ENCODE assay signal across 8 cellular contexts in the genomic region with DNA sequence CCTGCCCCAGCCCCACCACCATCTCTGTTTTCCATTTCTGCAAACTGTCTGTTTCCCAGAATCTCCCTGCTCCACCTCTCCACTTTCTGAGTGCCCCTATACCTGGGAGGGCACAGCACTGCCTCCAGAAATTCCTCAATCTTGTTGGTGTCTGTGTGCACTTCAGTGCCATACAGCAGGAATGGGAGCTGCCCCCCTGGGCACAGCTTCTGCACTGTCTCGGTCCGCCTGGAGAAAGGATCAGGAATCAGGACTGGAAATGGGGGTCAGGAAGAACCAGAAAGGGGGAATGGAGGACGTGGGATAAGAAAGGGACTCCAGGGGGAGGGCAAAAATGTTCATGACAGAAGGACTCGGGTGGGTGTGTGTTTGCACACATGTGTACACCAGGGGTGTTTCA. TPM values are rescaled to one million over a fixed set of nuclear protein-coding genes. Genes with fewer than 3 reads are reported as not detected.
A peak's percentile ranks its signal among the peaks of the same experiment; 100 is the strongest.
DNase-seq lines count a peak whose midpoint lies in the region; ATAC-seq, FAIRE-seq and TF ChIP-seq lines count a peak whose summit lies in the region.
"Had no signal": no experiment of that assay in that cellular context is flagged by ENCODE, and none has a peak within 500 bp of the region (broad histone marks: within the 10 kb centered on the region; RNA-seq: fewer than 3 reads in every experiment).

No MANE protein-coding gene starts in this region.

- H3K4me1 ChIP-seq in HepG2 (ENCODE audit: insufficient read depth, low read length) (peaks cover 77% of the 10 kb centered on the region), right lobe of liver (peaks cover 0 to 36% (median 5%) of the 10 kb centered on the region in 4 donors), vagina (peaks cover 53% of the 10 kb centered on the region), pancreas (peaks cover 21 to 26% (median 21%) of the 10 kb centered on the region in 3 donors)

- CTCF ChIA-PET in HepG2 (lab: Yijun Ruan, JAX; ENCODE audit: low intra/inter-chr PET ratio, low total read pairs): interaction anchor here (1.3 kb wide), 1 partner anchor 36 kb away, joined by 3 read pairs; no protein-coding TSS in a partner anchor

- POLR2A ChIA-PET in HepG2 (lab: Yijun Ruan, JAX): interaction anchor here (1.8 to 11.3 kb wide), 5 partner anchors 13 to 62 kb away, joined by 4 to 279 read pairs (median 66); a partner anchor contains a TSS

- peak overlapping the region; percentile 98 for H3K9ac ChIP-seq in HepG2 (ENCODE audit: insufficient read depth, low read depth, low read length)

- FAIRE-seq in HepG2 (lab: Jason Lieb, UNC) (no peak), pancreas (lab: Jason Lieb, UNC) (no peak)
- FAIRE-seq: colon had no signal

- H3K79me2 ChIP-seq in HepG2 (ENCODE audit: insufficient read depth, low read length): peaks cover 41% of the 10 kb centered on the region

- H3K27ac ChIP-seq in HepG2 (ENCODE audit: extremely low read length, insufficient read depth, low read length) (peak overlapping the region; percentile 99), right lobe of liver (peak overlapping the region in 1 of 3 donors; percentile 97), vagina (peak overlapping the region; percentile 96), pancreas (no peak overlapping the region), substantia nigra (ENCODE audit: low read depth, low read length, poor library complexity, severe bottlenecking) (no peak overlapping the region)

- TF ChIP-seq CTCF in HepG2 (CRISPR knock-in tag; IDR thresholded peaks at IDR 0.05) (no peak), right lobe of liver (IDR thresholded peaks at IDR 0.05) (no peak), foreskin fibroblast (IDR thresholded peaks at IDR 0.05; ENCODE audit: low read depth, low read length) (no peak), vagina (IDR thresholded peaks at IDR 0.05) (no peak), pancreas (IDR thresholded peaks at IDR 0.05) (no peak)

- intact Hi-C loops in HepG2 (cut with micrococcal nuclease; ENCODE audit: unreplicated experiment) (no loop called here), right lobe of liver (cut with DNase I) (no loop called here), vagina (cut with DNase I) (loop anchor here (10.0 kb wide), 2 partner anchors 49 to 61 kb away; a partner anchor contains a TSS), pancreas (cut with DNase I) (no loop called here)

- ATAC-seq in HepG2 (no peak), right lobe of liver (no peak), pancreas (no peak)

- no peak overlapping the region for H2AFZ ChIP-seq in HepG2 (ENCODE audit: low read length)

- TF ChIP-seq EP300 in HepG2 (IDR thresholded peaks at IDR 0.05; ENCODE audit: low read depth in 2 of 2, low read length in 2 of 2): no peak
- TF ChIP-seq EP300 in HepG2 (CRISPR knock-in tag; IDR thresholded peaks at IDR 0.05; ENCODE audit: borderline replicate concordance): no peak

- no TSS peak for BruUV-seq in HepG2 (replicated peaks; lab: Mats Ljungman, UMichigan)

- peak overlapping the region; percentile 14 to 92 (median 71); a peak in 5 of 6 replicates for H3K4me3 ChIP-seq in HepG2 (replicated peaks in 1 of 3; ENCODE audit: insufficient read depth in 1 of 3, low read depth in 2 of 3, low read length in 3 of 3)
- no peak overlapping the region for H3K4me3 ChIP-seq in right lobe of liver
- H3K4me3 ChIP-seq in foreskin fibroblast (ENCODE audit: low read depth in 1 of 2, low read length in 2 of 2): peak overlapping the region; percentile 87 to 92
- H3K4me3 ChIP-seq in vagina: no peak overlapping the region
- no peak overlapping the region for H3K4me3 ChIP-seq in pancreas

- peaks cover 33% of the 10 kb centered on the region; the same call in 1 of the 2 replicates for H4K20me1 ChIP-seq in HepG2 (ENCODE audit: insufficient read depth, low read length)

- in situ Hi-C loops in HepG2 (cut with HindIII; ENCODE audit: extremely low pct_ligation_motif_present, low pct_unique_long_range_greater_than_20kb): loop anchor here (5.0 kb wide), 1 partner anchor 34 kb away; no protein-coding TSS in a partner anchor

- TF ChIP-seq POLR2A in HepG2 (IDR thresholded peaks at IDR 0.05; ENCODE audit: insufficient read depth in 1 of 2, low read depth in 2 of 2, low read length in 2 of 2) (no peak), right lobe of liver (IDR thresholded peaks at IDR 0.05) (no peak), vagina (IDR thresholded peaks at IDR 0.05) (no peak)

- peak overlapping the region; percentile 98 for H3K4me2 ChIP-seq in HepG2 (ENCODE audit: low read depth, low read length)

- no peaks in the 10 kb centered on the region for H3K9me3 ChIP-seq in HepG2 (ENCODE audit: low read length)
- no peaks in the 10 kb centered on the region for H3K9me3 ChIP-seq in right lobe of liver
- no peaks in the 10 kb centered on the region for H3K9me3 ChIP-seq in vagina
- no peaks in the 10 kb centered on the region for H3K9me3 ChIP-seq in pancreas

- H3K36me3 ChIP-seq in HepG2 (replicated peaks in 1 of 2; ENCODE audit: control insufficient read depth in 1 of 2, insufficient read depth in 2 of 2, low read length in 2 of 2) (peaks cover 19 to 42% of the 10 kb centered on the region in 2 experiments), right lobe of liver (peaks cover 8 to 34% (median 15%) of the 10 kb centered on the region in 4 donors), vagina (peaks cover 3 to 33% of the 10 kb centered on the region in 2 donors), pancreas (peaks cover 0 to 21% (median 17%) of the 10 kb centered on the region in 3 donors)

- no peak for TF ChIP-seq RAD21 in HepG2 (CRISPR knock-in tag; IDR thresholded peaks at IDR 0.05)

- DNase-seq in HepG2 (ENCODE audit: low spot score) (no peak), right lobe of liver (no peak), foreskin fibroblast (no peak), vagina (ENCODE audit: extremely low spot score in 2 of 2) (no peak), pancreas (no peak), substantia nigra (lab: John Stamatoyannopoulos, UW) (no peak)

- 92% methylated on average over 4 of the region's 4 CpGs for WGBS in HepG2 (ENCODE audit: low lambda C conversion rate)
- WGBS in right lobe of liver (ENCODE audit: insufficient coverage, low coverage, low lambda C conversion rate, missing lambda C conversion rate): 93% methylated on average over 3 of the region's 4 CpGs
- 85% methylated on average over 4 of the region's 4 CpGs for WGBS in pancreas, 2 donors

- H3K27me3 ChIP-seq in HepG2 (ENCODE audit: control insufficient read depth in 1 of 2, insufficient read depth in 2 of 2, low read length in 2 of 2): no peaks in the 10 kb centered on the region; a peak in 1 of 5 replicates
- no peaks in the 10 kb centered on the region for H3K27me3 ChIP-seq in right lobe of liver
- no peaks in the 10 kb centered on the region for H3K27me3 ChIP-seq in vagina
- no peaks in the 10 kb centered on the region for H3K27me3 ChIP-seq in pancreas

RNA-seq across cellular contexts. Expression of a gene that starts 2.6 kb away (rescaled TPM):
- 445 and 602 TPM in 2 replicates for total RNA-seq in HepG2 (2016; rRNA removed; fragmentation: Illumina TruSeq; extraction: Trizol)
- total RNA-seq in HepG2 (2016; cell fraction: cytosol; rRNA removed; fragmentation: Illumina TruSeq; extraction: Trizol; ENCODE audit: low read depth): 267 and 295 TPM in 2 replicates
- 442 and 617 TPM in 2 replicates for total RNA-seq in HepG2 (2016; cell fraction: insoluble cytoplasmic fraction; rRNA removed; fragmentation: Illumina TruSeq; extraction: Trizol)
- total RNA-seq in HepG2 (2016; cell fraction: membrane; rRNA removed; fragmentation: Illumina TruSeq; extraction: Trizol): 333 and 368 TPM in 2 replicates
- 383 and 410 TPM in 2 replicates for total RNA-seq in HepG2 (2016; cell fraction: nucleus; rRNA removed; fragmentation: Illumina TruSeq; extraction: Trizol)
- 891 and 997 TPM in 2 replicates for polyA plus RNA-seq in HepG2 (2011; rRNA removed)
- polyA plus RNA-seq in HepG2 (2011; cell fraction: cytosol; rRNA removed): 1,063 and 1,114 TPM in 2 replicates
- 243 and 309 TPM in 2 replicates for polyA plus RNA-seq in HepG2 (2011; cell fraction: nucleus; rRNA removed)
- 684 and 693 TPM in 2 replicates for polyA plus RNA-seq in HepG2 (2012)
- 249 and 300 TPM in 2 replicates for polyA plus RNA-seq in HepG2 (2016; cell fraction: cytosol; fragmentation: Illumina TruSeq; extraction: Trizol; ENCODE audit: low read depth)
- 415 and 433 TPM in 2 replicates for polyA plus RNA-seq in HepG2 (2016; cell fraction: insoluble cytoplasmic fraction; fragmentation: Illumina TruSeq; extraction: Trizol; ENCODE audit: low read depth)
- polyA plus RNA-seq in HepG2 (2016; cell fraction: membrane; fragmentation: Illumina TruSeq; extraction: Trizol; ENCODE audit: low read depth): 263 and 301 TPM in 2 replicates
- polyA plus RNA-seq in HepG2 (2016; cell fraction: nucleus; fragmentation: Illumina TruSeq; extraction: Trizol; ENCODE audit: insufficient read depth, low read depth): 609 and 612 TPM in 2 replicates
- polyA minus RNA-seq in HepG2 (2011; rRNA and poly(A)+ RNA removed; ENCODE audit: low replicate concordance): 509 and 745 TPM in 2 replicates
- polyA minus RNA-seq in HepG2 (2011; cell fraction: cytosol; rRNA and poly(A)+ RNA removed): 299 and 375 TPM in 2 replicates
- 119 and 176 TPM in 2 replicates for polyA minus RNA-seq in HepG2 (2011; cell fraction: nucleus; rRNA and poly(A)+ RNA removed)
- total RNA-seq in right lobe of liver: 100 to 1,000 TPM in 1 of 6 experiments, 10 to 100 TPM in 5; 36.7 to 123 (median 62.0) TPM
- 250 TPM for total RNA-seq in vagina
- 100 to 1,000 TPM in 2 of 6 donors, 10 to 100 TPM in 4; 61.0 to 150 (median 80.8) TPM for total RNA-seq in pancreas
- 100 to 1,000 TPM in 1 of 2 donors, 10 to 100 TPM in 1; 91.8 to 154 TPM for polyA plus RNA-seq in pancreas

RNA-seq across cellular contexts. Expression of a gene that starts 4.6 kb away (rescaled TPM):
- total RNA-seq in HepG2 (2016; rRNA removed; fragmentation: Illumina TruSeq; extraction: Trizol): 14.4 and 16.4 TPM in 2 replicates
- total RNA-seq in HepG2 (2016; cell fraction: cytosol; rRNA removed; fragmentation: Illumina TruSeq; extraction: Trizol; ENCODE audit: low read depth): 8.5 and 10.3 TPM in 2 replicates
- total RNA-seq in HepG2 (2016; cell fraction: insoluble cytoplasmic fraction; rRNA removed; fragmentation: Illumina TruSeq; extraction: Trizol): 14.2 and 17.0 TPM in 2 replicates
- total RNA-seq in HepG2 (2016; cell fraction: membrane; rRNA removed; fragmentation: Illumina TruSeq; extraction: Trizol): 10.5 and 14.6 TPM in 2 replicates
- total RNA-seq in HepG2 (2016; cell fraction: nucleus; rRNA removed; fragmentation: Illumina TruSeq; extraction: Trizol): 6.9 and 9.4 TPM in 2 replicates
- 21.1 and 21.9 TPM in 2 replicates for polyA plus RNA-seq in HepG2 (2011; rRNA removed)
- polyA plus RNA-seq in HepG2 (2011; cell fraction: cytosol; rRNA removed): 17.3 and 27.4 TPM in 2 replicates
- polyA plus RNA-seq in HepG2 (2011; cell fraction: nucleus; rRNA removed): 76.2 and 86.7 TPM in 2 replicates
- 12.9 and 21.1 TPM in 2 replicates for polyA plus RNA-seq in HepG2 (2012)
- 7.1 and 9.5 TPM in 2 replicates for polyA plus RNA-seq in HepG2 (2016; cell fraction: cytosol; fragmentation: Illumina TruSeq; extraction: Trizol; ENCODE audit: low read depth)
- polyA plus RNA-seq in HepG2 (2016; cell fraction: insoluble cytoplasmic fraction; fragmentation: Illumina TruSeq; extraction: Trizol; ENCODE audit: low read depth): 12.9 and 17.0 TPM in 2 replicates
- polyA plus RNA-seq in HepG2 (2016; cell fraction: membrane; fragmentation: Illumina TruSeq; extraction: Trizol; ENCODE audit: low read depth): 9.7 and 13.0 TPM in 2 replicates
- polyA plus RNA-seq in HepG2 (2016; cell fraction: nucleus; fragmentation: Illumina TruSeq; extraction: Trizol; ENCODE audit: insufficient read depth, low read depth): 21.1 and 21.5 TPM in 2 replicates
- 8.4 and 17.2 TPM in 2 replicates for polyA minus RNA-seq in HepG2 (2011; rRNA and poly(A)+ RNA removed; ENCODE audit: low replicate concordance)
- 5.3 and 6.9 TPM in 2 replicates for polyA minus RNA-seq in HepG2 (2011; cell fraction: cytosol; rRNA and poly(A)+ RNA removed)
- 10.2 and 10.7 TPM in 2 replicates for polyA minus RNA-seq in HepG2 (2011; cell fraction: nucleus; rRNA and poly(A)+ RNA removed)
- total RNA-seq in right lobe of liver: 10 to 100 TPM; 16.3 to 27.5 (median 19.1) TPM
- total RNA-seq in vagina: 108 TPM
- 10 to 100 TPM in 4 of 6 donors, 1 to 10 TPM in 2; 6.5 to 32.8 (median 13.0) TPM for total RNA-seq in pancreas
- polyA plus RNA-seq in pancreas: 10 to 100 TPM; 58.2 to 68.8 TPM

RNA-seq across cellular contexts. Expression of a gene that starts 6.1 kb away (rescaled TPM):
- total RNA-seq in HepG2 (2016; rRNA removed; fragmentation: Illumina TruSeq; extraction: Trizol) (2.5 and 10.2 TPM in 2 replicates), right lobe of liver (1 to 10 TPM; 3.2 to 8.5 (median 4.3) TPM), vagina (11.0 TPM), pancreas (1 to 10 TPM; 2.2 to 7.6 (median 5.3) TPM)
- 6.2 and 9.7 TPM in 2 replicates for total RNA-seq in HepG2 (2016; cell fraction: cytosol; rRNA removed; fragmentation: Illumina TruSeq; extraction: Trizol; ENCODE audit: low read depth)
- 3.6 and 10.0 TPM in 2 replicates for total RNA-seq in HepG2 (2016; cell fraction: insoluble cytoplasmic fraction; rRNA removed; fragmentation: Illumina TruSeq; extraction: Trizol)
- 3.8 and 4.3 TPM in 2 replicates for total RNA-seq in HepG2 (2016; cell fraction: membrane; rRNA removed; fragmentation: Illumina TruSeq; extraction: Trizol)
- 23.2 and 28.8 TPM in 2 replicates for total RNA-seq in HepG2 (2016; cell fraction: nucleus; rRNA removed; fragmentation: Illumina TruSeq; extraction: Trizol)
- polyA plus RNA-seq in HepG2 (2011; rRNA removed) (28.3 and 38.7 TPM in 2 replicates), pancreas (10 to 100 TPM; 11.3 to 17.4 TPM)
- polyA plus RNA-seq in HepG2 (2011; cell fraction: cytosol; rRNA removed): 6.2 and 7.0 TPM in 2 replicates
- polyA plus RNA-seq in HepG2 (2011; cell fraction: nucleus; rRNA removed): 221 and 280 TPM in 2 replicates
- 18.8 and 19.5 TPM in 2 replicates for polyA plus RNA-seq in HepG2 (2012)
- polyA plus RNA-seq in HepG2 (2016; cell fraction: cytosol; fragmentation: Illumina TruSeq; extraction: Trizol; ENCODE audit: low read depth): 0.90 and 1.3 TPM in 2 replicates
- polyA plus RNA-seq in HepG2 (2016; cell fraction: insoluble cytoplasmic fraction; fragmentation: Illumina TruSeq; extraction: Trizol; ENCODE audit: low read depth): 2.9 and 3.2 TPM in 2 replicates
- 1.5 and 2.2 TPM in 2 replicates for polyA plus RNA-seq in HepG2 (2016; cell fraction: membrane; fragmentation: Illumina TruSeq; extraction: Trizol; ENCODE audit: low read depth)
- 76.6 and 77.9 TPM in 2 replicates for polyA plus RNA-seq in HepG2 (2016; cell fraction: nucleus; fragmentation: Illumina TruSeq; extraction: Trizol; ENCODE audit: insufficient read depth, low read depth)
- 32.0 and 34.5 TPM in 2 replicates for polyA minus RNA-seq in HepG2 (2011; rRNA and poly(A)+ RNA removed; ENCODE audit: low replicate concordance)
- polyA minus RNA-seq in HepG2 (2011; cell fraction: cytosol; rRNA and poly(A)+ RNA removed): 3.9 and 5.5 TPM in 2 replicates
- 84.3 and 91.3 TPM in 2 replicates for polyA minus RNA-seq in HepG2 (2011; cell fraction: nucleus; rRNA and poly(A)+ RNA removed)

RNA-seq across cellular contexts. Expression of a gene that starts 10.6 kb away (rescaled TPM):
- total RNA-seq in HepG2 (2016; rRNA removed; fragmentation: Illumina TruSeq; extraction: Trizol) (not detected in 2 replicates), right lobe of liver (under 1 TPM in 2 of 6 experiments, not detected in 4; 0.33 to 0.56 TPM), vagina (not detected), pancreas (under 1 TPM in 1 of 6 donors, not detected in 5; 0.06 TPM)
- total RNA-seq in HepG2 (2016; cell fraction: cytosol; rRNA removed; fragmentation: Illumina TruSeq; extraction: Trizol; ENCODE audit: low read depth): not detected in 2 replicates
- total RNA-seq in HepG2 (2016; cell fraction: insoluble cytoplasmic fraction; rRNA removed; fragmentation: Illumina TruSeq; extraction: Trizol): not detected in 2 replicates
- total RNA-seq in HepG2 (2016; cell fraction: membrane; rRNA removed; fragmentation: Illumina TruSeq; extraction: Trizol): not detected in 2 replicates
- total RNA-seq in HepG2 (2016; cell fraction: nucleus; rRNA removed; fragmentation: Illumina TruSeq; extraction: Trizol): not detected in 2 replicates
- polyA plus RNA-seq in HepG2 (2011; rRNA removed) (not detected in 2 replicates), pancreas (under 1 TPM in 1 of 2 donors, not detected in 1; 0.05 TPM)
- not detected in 2 replicates for polyA plus RNA-seq in HepG2 (2011; cell fraction: cytosol; rRNA removed)
- not detected in 2 replicates for polyA plus RNA-seq in HepG2 (2011; cell fraction: nucleus; rRNA removed)
- polyA plus RNA-seq in HepG2 (2012): 0.08 and 0.15 TPM in 2 replicates
- not detected in 2 replicates for polyA plus RNA-seq in HepG2 (2016; cell fraction: cytosol; fragmentation: Illumina TruSeq; extraction: Trizol; ENCODE audit: low read depth)
- not detected in 2 replicates for polyA plus RNA-seq in HepG2 (2016; cell fraction: insoluble cytoplasmic fraction; fragmentation: Illumina TruSeq; extraction: Trizol; ENCODE audit: low read depth)
- not detected in 2 replicates for polyA plus RNA-seq in HepG2 (2016; cell fraction: membrane; fragmentation: Illumina TruSeq; extraction: Trizol; ENCODE audit: low read depth)
- not detected in 2 replicates for polyA plus RNA-seq in HepG2 (2016; cell fraction: nucleus; fragmentation: Illumina TruSeq; extraction: Trizol; ENCODE audit: insufficient read depth, low read depth)
- not detected in 2 replicates for polyA minus RNA-seq in HepG2 (2011; rRNA and poly(A)+ RNA removed; ENCODE audit: low replicate concordance)
- polyA minus RNA-seq in HepG2 (2011; cell fraction: cytosol; rRNA and poly(A)+ RNA removed): not detected in 2 replicates
- polyA minus RNA-seq in HepG2 (2011; cell fraction: nucleus; rRNA and poly(A)+ RNA removed): not detected in 2 replicates
- total RNA-seq: Daoy had no signal

RNA-seq across cellular contexts. Expression of a gene that starts 12.2 kb away (rescaled TPM):
- total RNA-seq in HepG2 (2016; rRNA removed; fragmentation: Illumina TruSeq; extraction: Trizol) (not detected in 2 replicates), right lobe of liver (not detected), vagina (not detected), pancreas (not detected)
- total RNA-seq in HepG2 (2016; cell fraction: cytosol; rRNA removed; fragmentation: Illumina TruSeq; extraction: Trizol; ENCODE audit: low read depth): not detected in 2 replicates
- not detected in 2 replicates for total RNA-seq in HepG2 (2016; cell fraction: insoluble cytoplasmic fraction; rRNA removed; fragmentation: Illumina TruSeq; extraction: Trizol)
- not detected in 2 replicates for total RNA-seq in HepG2 (2016; cell fraction: membrane; rRNA removed; fragmentation: Illumina TruSeq; extraction: Trizol)
- total RNA-seq in HepG2 (2016; cell fraction: nucleus; rRNA removed; fragmentation: Illumina TruSeq; extraction: Trizol): not detected in 2 replicates
- polyA plus RNA-seq in HepG2 (2011; rRNA removed) (0.15 and 0.21 TPM in 2 replicates), pancreas (not detected)
- 0.13 TPM in 1 of 2 replicates, not detected in the other for polyA plus RNA-seq in HepG2 (2011; cell fraction: cytosol; rRNA removed)
- 0.42 and 0.76 TPM in 2 replicates for polyA plus RNA-seq in HepG2 (2011; cell fraction: nucleus; rRNA removed)
- polyA plus RNA-seq in HepG2 (2012): 0.31 TPM in 1 of 2 replicates, not detected in the other
- polyA plus RNA-seq in HepG2 (2016; cell fraction: cytosol; fragmentation: Illumina TruSeq; extraction: Trizol; ENCODE audit: low read depth): not detected in 2 replicates
- polyA plus RNA-seq in HepG2 (2016; cell fraction: insoluble cytoplasmic fraction; fragmentation: Illumina TruSeq; extraction: Trizol; ENCODE audit: low read depth): not detected in 2 replicates
- polyA plus RNA-seq in HepG2 (2016; cell fraction: membrane; fragmentation: Illumina TruSeq; extraction: Trizol; ENCODE audit: low read depth): not detected in 2 replicates
- polyA plus RNA-seq in HepG2 (2016; cell fraction: nucleus; fragmentation: Illumina TruSeq; extraction: Trizol; ENCODE audit: insufficient read depth, low read depth): 0.72 TPM in 1 of 2 replicates, not detected in the other
- 0.28 TPM in 1 of 2 replicates, not detected in the other for polyA minus RNA-seq in HepG2 (2011; rRNA and poly(A)+ RNA removed; ENCODE audit: low replicate concordance)
- not detected in 2 replicates for polyA minus RNA-seq in HepG2 (2011; cell fraction: cytosol; rRNA and poly(A)+ RNA removed)
- not detected in 2 replicates for polyA minus RNA-seq in HepG2 (2011; cell fraction: nucleus; rRNA and poly(A)+ RNA removed)
- total RNA-seq: Daoy had no signal

Comparison
In these comparisons a context has a peak if more than half of its experiments do, and no peak if none do; other contexts are left out.
1. H3K4me3 ChIP-seq: peak in HepG2 (3 of 3) and foreskin fibroblast (2 of 2); none in right lobe of liver (0 of 3), vagina (0 of 2) and pancreas (0 of 4).
2. H3K27ac ChIP-seq: peak in HepG2 (single experiment) and vagina (single experiment); none in pancreas (0 of 4) and substantia nigra (single experiment).